ENCODE assay signal across 9 cellular contexts in genomic region chr3:27596334-27596841, GRCh38.
DNase-seq lines count a peak whose midpoint lies in the region; ATAC-seq, FAIRE-seq and TF ChIP-seq lines count a peak whose summit lies in the region.
"Had no signal": no experiment of that assay in that cellular context is flagged by ENCODE, and none has a peak within 500 bp of the region (broad histone marks: within the 10 kb centered on the region; RNA-seq: fewer than 3 reads in every experiment).

No MANE protein-coding gene starts in this region.

- peaks cover 16% of the 10 kb centered on the region for H3K4me1 ChIP-seq in astrocyte (ENCODE audit: insufficient read depth, low read length)

- CTCF ChIA-PET in GM10248 (lab: Yijun Ruan, JAX), result no interaction called here

- H3K4me1 Mint-ChIP-seq in activated T-cell treated with anti-CD3 and anti-CD28 coated beads, Interleukin-2, amount 50 U/mL, for 24 hours (ENCODE audit: low read depth), result peaks cover 28% of the 10 kb centered on the region
- H3K4me1 Mint-ChIP-seq in astrocyte (ENCODE audit: low read depth, unreplicated experiment), result peaks cover 18% of the 10 kb centered on the region
- peaks cover 20% of the 10 kb centered on the region for H3K4me1 Mint-ChIP-seq in stimulated activated naive CD8-positive, alpha-beta T cell treated with anti-CD3 and anti-CD28 coated beads, Interleukin-15, amount 100 ng/mL, for 72 hours

- peak overlapping the region; percentile 48 for H3K9ac ChIP-seq in astrocyte (ENCODE audit: low read length)

- no peaks in the 10 kb centered on the region for H3K27me3 Mint-ChIP-seq in activated T-cell treated with anti-CD3 and anti-CD28 coated beads, Interleukin-2, amount 50 U/mL, for 24 hours
- H3K27me3 Mint-ChIP-seq in astrocyte (ENCODE audit: low read depth, unreplicated experiment), result no peaks in the 10 kb centered on the region
- no peaks in the 10 kb centered on the region for H3K27me3 Mint-ChIP-seq in stimulated activated naive CD8-positive, alpha-beta T cell treated with anti-CD3 and anti-CD28 coated beads, Interleukin-15, amount 100 ng/mL, for 72 hours

- no peaks in the 10 kb centered on the region for H3K79me2 ChIP-seq in astrocyte (ENCODE audit: insufficient read depth, low read length)

- H4K20me1 ChIP-seq in astrocyte (ENCODE audit: insufficient read depth, low read length), result no peaks in the 10 kb centered on the region

- H3K4me3 Mint-ChIP-seq in activated T-cell treated with anti-CD3 and anti-CD28 coated beads, Interleukin-2, amount 50 U/mL, for 24 hours, result no peak overlapping the region
- no peak overlapping the region for H3K4me3 Mint-ChIP-seq in astrocyte (ENCODE audit: unreplicated experiment)
- H3K4me3 Mint-ChIP-seq in stimulated activated naive CD8-positive, alpha-beta T cell treated with anti-CD3 and anti-CD28 coated beads, Interleukin-15, amount 100 ng/mL, for 72 hours, result no peak overlapping the region

- H3K36me3 Mint-ChIP-seq in activated T-cell treated with anti-CD3 and anti-CD28 coated beads, Interleukin-2, amount 50 U/mL, for 24 hours (ENCODE audit: low read depth), result no peaks in the 10 kb centered on the region
- no peaks in the 10 kb centered on the region for H3K36me3 Mint-ChIP-seq in astrocyte (ENCODE audit: low read depth, unreplicated experiment)

- no peaks in the 10 kb centered on the region for H3K9me3 ChIP-seq in astrocyte (ENCODE audit: insufficient read depth, low read depth, low read length)

- ATAC-seq in HG03457 (IDR thresholded peaks at IDR 0.05; ENCODE audit: unreplicated experiment), result peak; percentile 57
- peak; percentile 59 for ATAC-seq in stimulated activated naive CD8-positive, alpha-beta T cell treated with anti-CD3 and anti-CD28 coated beads, Interleukin-15, amount 100 ng/mL, for 72 hours
- no peak for ATAC-seq in GM19324 (IDR thresholded peaks at IDR 0.05; ENCODE audit: low FRiP score, unreplicated experiment)

- H3K4me3 ChIP-seq in astrocyte (ENCODE audit: insufficient read depth, low read depth, low read length), result peak overlapping the region; percentile 26

- peak overlapping the region; percentile 86 for H3K27ac ChIP-seq in astrocyte (ENCODE audit: low read depth, low read length)

- POLR2A ChIA-PET in GM10248 (lab: Yijun Ruan, JAX), result no interaction called here

- H3K36me3 ChIP-seq in astrocyte (ENCODE audit: insufficient read depth, low read length), result no peaks in the 10 kb centered on the region

- H2AFZ ChIP-seq in astrocyte (ENCODE audit: low read depth, low read length), result peak overlapping the region; percentile 40

- no peak for DNase-seq in activated T-cell treated with anti-CD3 and anti-CD28 coated beads, Interleukin-2, amount 50 U/mL, for 24 hours
- DNase-seq in activated T-cell treated with anti-CD3 and anti-CD28 coated beads for 4 hours (no peak), astrocyte (ENCODE audit: low read depth) (peak; percentile 81), RKO (ENCODE audit: low spot score) (no peak), GM10248 (ENCODE audit: extremely low spot score) (no peak)
- no peak for DNase-seq in stimulated activated naive CD8-positive, alpha-beta T cell treated with anti-CD3 and anti-CD28 coated beads, Interleukin-15, amount 100 ng/mL, for 72 hours

- H3K27me3 ChIP-seq in astrocyte (ENCODE audit: insufficient read depth, low read length), result no peaks in the 10 kb centered on the region

- no peak for FAIRE-seq in astrocyte (lab: Jason Lieb, UNC)
- FAIRE-seq: TTC549 had no signal

- H3K9me3 Mint-ChIP-seq in activated T-cell treated with anti-CD3 and anti-CD28 coated beads, Interleukin-2, amount 50 U/mL, for 24 hours, result no peaks in the 10 kb centered on the region
- H3K9me3 Mint-ChIP-seq in astrocyte (ENCODE audit: unreplicated experiment), result no peaks in the 10 kb centered on the region
- no peaks in the 10 kb centered on the region for H3K9me3 Mint-ChIP-seq in stimulated activated naive CD8-positive, alpha-beta T cell treated with anti-CD3 and anti-CD28 coated beads, Interleukin-15, amount 100 ng/mL, for 72 hours

- peak overlapping the region; percentile 56 for H3K27ac Mint-ChIP-seq in activated T-cell treated with anti-CD3 and anti-CD28 coated beads, Interleukin-2, amount 50 U/mL, for 24 hours
- H3K27ac Mint-ChIP-seq in astrocyte (ENCODE audit: unreplicated experiment), result peak overlapping the region; percentile 75
- H3K27ac Mint-ChIP-seq in stimulated activated naive CD8-positive, alpha-beta T cell treated with anti-CD3 and anti-CD28 coated beads, Interleukin-15, amount 100 ng/mL, for 72 hours, result no peak overlapping the region

- H3K4me2 ChIP-seq in astrocyte (ENCODE audit: low read length), result peak overlapping the region; percentile 70

- no peak for TF ChIP-seq CTCF in astrocyte (IDR thresholded peaks at IDR 0.05; ENCODE audit: insufficient read depth, low read depth, low read length)
- no peak for TF ChIP-seq CTCF in GM10248 (IDR thresholded peaks at IDR 0.05; ENCODE audit: control extremely low read depth, extremely low read depth, low read depth, missing control alignments)

Comparison
In these comparisons a context has a peak if more than half of its experiments do, and no peak if none do; other contexts are left out.
1. H3K27ac Mint-ChIP-seq: peak in activated T-cell treated with anti-CD3 and anti-CD28 coated beads, Interleukin-2, amount 50 U/mL, for 24 hours (single experiment) and astrocyte (single experiment); none in stimulated activated naive CD8-positive, alpha-beta T cell treated with anti-CD3 and anti-CD28 coated beads, Interleukin-15, amount 100 ng/mL, for 72 hours (0 of 2).